In the genomic region with DNA sequence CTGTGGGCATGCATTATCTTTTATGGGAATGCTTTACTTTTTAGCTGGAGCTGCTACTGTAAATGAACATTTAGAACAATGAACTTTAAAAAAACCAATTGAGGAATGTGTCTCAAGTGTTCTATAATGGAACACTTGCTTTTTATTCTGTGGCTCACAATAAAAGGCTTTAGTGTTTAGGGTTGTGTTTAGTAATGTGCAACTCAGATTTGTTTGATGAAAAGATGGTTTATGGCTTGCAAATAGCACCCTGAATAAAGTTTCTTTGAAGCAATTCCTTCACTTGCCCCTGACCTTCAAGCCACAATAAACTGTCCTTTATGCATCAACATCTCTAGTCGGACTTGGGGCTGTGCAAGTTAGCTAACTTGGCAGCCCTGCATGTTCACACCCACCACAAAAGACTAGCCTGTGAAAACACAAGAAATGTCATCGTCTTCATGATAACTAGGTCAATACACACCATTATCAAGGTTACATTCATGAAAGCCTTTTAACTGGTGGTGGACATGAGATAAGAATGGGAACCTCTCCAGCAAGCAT, we compare ENCODE assay signal across 23 cellular contexts.
"Had no signal": no experiment of that assay in that cellular context is flagged by ENCODE, and none has a peak within 500 bp of the region (broad histone marks: within the 10 kb centered on the region; RNA-seq: fewer than 3 reads in every experiment).

No MANE protein-coding gene starts in this region.

- H3K4me1 ChIP-seq: gastrocnemius medialis, neural progenitor cell, right lobe of liver, spleen had no signal

- DNase-seq: effector CD4-positive, alpha-beta T cell; gastrocnemius medialis; heart right ventricle; hypothalamus; kidney glomerular epithelial cell; nucleus accumbens; psoas muscle; retina; right lobe of liver; spleen; stimulated activated CD4-positive, alpha-beta T cell treated with anti-CD3 and anti-CD28 coated beads, Interleukin-15, amount 100 ng/mL, for 24 hours; stimulated activated CD4-positive, alpha-beta T cell treated with anti-CD3 and anti-CD28 coated beads, Interleukin-1b, Interleukin-23, amount 100 ng/mL, for 48 hours; stimulated activated CD4-positive, alpha-beta T cell treated with anti-CD3 and anti-CD28 coated beads, Interleukin-4, amount 100 ng/mL, for 4 hours; stimulated activated naive CD4-positive, alpha-beta T cell; stomach; substantia nigra; transverse colon had no signal

- H3K4me3 ChIP-seq: gastrocnemius medialis, heart right ventricle, neural progenitor cell, psoas muscle, right lobe of liver, spleen, stomach, thoracic aorta, transverse colon had no signal

- H3K27ac Mint-ChIP-seq: natural killer cell treated with Interleukin-12 subunit alpha and Interleukin-12 subunit beta and Interleukin-15 and Interleukin-18, amount 100 ng/mL, for 72 hours; neural progenitor cell had no signal

- H2AFZ ChIP-seq: neural progenitor cell had no signal

- H3K9ac ChIP-seq: neural progenitor cell had no signal

- H3K27ac ChIP-seq: gastrocnemius medialis, heart right ventricle, neural progenitor cell, psoas muscle, right lobe of liver, spleen, stomach, thoracic aorta had no signal

- H3K4me2 ChIP-seq: neural progenitor cell had no signal

- H3K36me3 ChIP-seq: gastrocnemius medialis, neural progenitor cell, spleen, stomach, transverse colon had no signal

- H3K9me3 ChIP-seq: gastrocnemius medialis, heart right ventricle, psoas muscle, right lobe of liver, spleen, stomach, thoracic aorta, transverse colon had no signal

- H3K9me3 Mint-ChIP-seq: central memory CD8-positive, alpha-beta T cell; natural killer cell treated with Interleukin-12 subunit alpha and Interleukin-12 subunit beta and Interleukin-15 and Interleukin-18, amount 100 ng/mL, for 72 hours; neural progenitor cell had no signal

- H3K4me1 Mint-ChIP-seq: central memory CD8-positive, alpha-beta T cell had no signal

- ATAC-seq: esophagus mucosa; gastrocnemius medialis; heart right ventricle; left lobe of liver; natural killer cell treated with Interleukin-12 subunit alpha and Interleukin-12 subunit beta and Interleukin-15 and Interleukin-18, amount 100 ng/mL, for 72 hours; psoas muscle; right lobe of liver had no signal

- H3K4me3 Mint-ChIP-seq: central memory CD8-positive, alpha-beta T cell; natural killer cell treated with Interleukin-12 subunit alpha and Interleukin-12 subunit beta and Interleukin-15 and Interleukin-18, amount 100 ng/mL, for 72 hours; neural progenitor cell had no signal

- H3K27me3 ChIP-seq: gastrocnemius medialis, heart right ventricle, neural progenitor cell, right lobe of liver, spleen, stomach, transverse colon had no signal
